In genomic region chr11:17525570-17525969, GRCh38 we compare ENCODE assay signal across 29 cellular contexts. TPM values are rescaled to one million over a fixed set of nuclear protein-coding genes. Genes with fewer than 3 reads are reported as not detected.
"Had no signal": no experiment of that assay in that cellular context is flagged by ENCODE, and none has a peak within 500 bp of the region (broad histone marks: within the 10 kb centered on the region; RNA-seq: fewer than 3 reads in every experiment).

No MANE protein-coding gene starts in this region.

- H3K27ac ChIP-seq: brain microvascular endothelial cell, cardiac muscle cell, RWPE1 had no signal

- H3K27ac Mint-ChIP-seq: activated CD4-positive, alpha-beta memory T cell treated with anti-CD3 and anti-CD28 coated beads for 36 hours; activated CD4-positive, alpha-beta T cell treated with anti-CD3 and anti-CD28 coated beads, Interleukin-2, amount 10 ng/mL, durations not matched to agents 7 days and 5 days; activated naive CD4-positive, alpha-beta T cell treated with anti-CD3 and anti-CD28 coated beads for 36 hours; activated naive CD8-positive, alpha-beta T cell; activated T-helper 17 cell treated with anti-CD3 and anti-CD28 coated beads, Interleukin-2, amount 50 U/mL, for 72 hours; T-helper 17 cell had no signal

- H3K4me3 ChIP-seq: cardiac muscle cell had no signal

- ATAC-seq: activated T-cell treated with anti-CD3 and anti-CD28 coated beads, Interleukin-2, amount 50 U/mL, for 4 hours; activated T-helper 17 cell treated with anti-CD3 and anti-CD28 coated beads, Interleukin-2, amount 50 U/mL, for 72 hours; Panc1; T-helper 17 cell had no signal

- DNase-seq: activated CD4-positive, alpha-beta memory T cell treated with anti-CD3 and anti-CD28 coated beads for 36 hours; activated CD4-positive, alpha-beta T cell treated with anti-CD3 and anti-CD28 coated beads, Interleukin-2, amount 10 ng/mL, durations not matched to agents 7 days and 5 days; activated CD4-positive, CD25-positive, alpha-beta regulatory T cell; activated CD8-positive, alpha-beta memory T cell treated with anti-CD3 and anti-CD28 coated beads for 24 hours; activated gamma-delta T cell; activated naive CD4-positive, alpha-beta T cell treated with anti-CD3 and anti-CD28 coated beads for 36 hours; activated T-cell treated with anti-CD3 and anti-CD28 coated beads, Interleukin-2, amount 50 U/mL, for 4 hours; brain microvascular endothelial cell; cerebellar nuclear complex; Kasumi-1; KBM-7; NCI-H1048; NCI-H1930; NCI-H2171 treated with DMSO at 0.1 percent for 48 hours; NCI-H226; NCI-H510A; NCI-H526 treated with DMSO at 0.1 percent for 48 hours; NCI-H82; OCI-M1; SHP77; T-helper 17 cell; T-helper 9 cell had no signal

- H3K36me3 Mint-ChIP-seq: activated CD4-positive, alpha-beta memory T cell treated with anti-CD3 and anti-CD28 coated beads for 36 hours; activated naive CD8-positive, alpha-beta T cell had no signal

- H3K4me1 Mint-ChIP-seq: activated CD4-positive, alpha-beta T cell treated with anti-CD3 and anti-CD28 coated beads, Interleukin-2, amount 10 ng/mL, durations not matched to agents 7 days and 5 days; activated T-helper 17 cell treated with anti-CD3 and anti-CD28 coated beads, Interleukin-2, amount 50 U/mL, for 72 hours; T-helper 17 cell had no signal

- H3K36me3 ChIP-seq: brain microvascular endothelial cell, cardiac muscle cell had no signal

- H3K9me3 Mint-ChIP-seq: activated CD4-positive, alpha-beta memory T cell treated with anti-CD3 and anti-CD28 coated beads for 36 hours; activated CD4-positive, alpha-beta T cell treated with anti-CD3 and anti-CD28 coated beads, Interleukin-2, amount 10 ng/mL, durations not matched to agents 7 days and 5 days; activated naive CD4-positive, alpha-beta T cell treated with anti-CD3 and anti-CD28 coated beads for 36 hours; activated T-cell treated with anti-CD3 and anti-CD28 coated beads, Interleukin-2, amount 50 U/mL, for 4 hours; activated T-helper 17 cell treated with anti-CD3 and anti-CD28 coated beads, Interleukin-2, amount 50 U/mL, for 72 hours had no signal

- H3K27me3 ChIP-seq: cardiac muscle cell had no signal

- FAIRE-seq: astrocyte had no signal

- H3K27me3 Mint-ChIP-seq: activated CD4-positive, alpha-beta T cell treated with anti-CD3 and anti-CD28 coated beads, Interleukin-2, amount 10 ng/mL, durations not matched to agents 7 days and 5 days; activated naive CD8-positive, alpha-beta T cell had no signal

- H3K4me3 Mint-ChIP-seq: activated CD4-positive, alpha-beta memory T cell treated with anti-CD3 and anti-CD28 coated beads for 36 hours; activated CD4-positive, alpha-beta T cell treated with anti-CD3 and anti-CD28 coated beads, Interleukin-2, amount 10 ng/mL, durations not matched to agents 7 days and 5 days; activated naive CD4-positive, alpha-beta T cell treated with anti-CD3 and anti-CD28 coated beads for 36 hours; activated naive CD8-positive, alpha-beta T cell; activated T-cell treated with anti-CD3 and anti-CD28 coated beads, Interleukin-2, amount 50 U/mL, for 4 hours; activated T-helper 17 cell treated with anti-CD3 and anti-CD28 coated beads, Interleukin-2, amount 50 U/mL, for 72 hours; T-helper 17 cell had no signal

RNA-seq across cellular contexts. Expression of gene USH1C, which starts 18.6 kb away (rescaled TPM):
- total RNA-seq: activated CD4-positive, alpha-beta memory T cell treated with anti-CD3 and anti-CD28 coated beads for 36 hours; activated CD4-positive, alpha-beta T cell treated with anti-CD3 and anti-CD28 coated beads, Interleukin-2, amount 10 ng/mL, durations not matched to agents 7 days and 5 days; activated naive CD4-positive, alpha-beta T cell treated with anti-CD3 and anti-CD28 coated beads for 36 hours; activated T-cell treated with anti-CD3 and anti-CD28 coated beads, Interleukin-2, amount 50 U/mL, for 4 hours; activated T-helper 17 cell treated with anti-CD3 and anti-CD28 coated beads, Interleukin-2, amount 50 U/mL, for 72 hours; astrocyte; SK-MEL-5; T-helper 17 cell had no signal
- polyA plus RNA-seq: cardiac muscle cell had no signal

RNA-seq across cellular contexts. Expression of gene OTOG, which starts 21.5 kb away (rescaled TPM):
- total RNA-seq: activated CD4-positive, alpha-beta memory T cell treated with anti-CD3 and anti-CD28 coated beads for 36 hours; activated CD4-positive, alpha-beta T cell treated with anti-CD3 and anti-CD28 coated beads, Interleukin-2, amount 10 ng/mL, durations not matched to agents 7 days and 5 days; activated naive CD4-positive, alpha-beta T cell treated with anti-CD3 and anti-CD28 coated beads for 36 hours; activated T-cell treated with anti-CD3 and anti-CD28 coated beads, Interleukin-2, amount 50 U/mL, for 4 hours; activated T-helper 17 cell treated with anti-CD3 and anti-CD28 coated beads, Interleukin-2, amount 50 U/mL, for 72 hours; astrocyte; SK-MEL-5; T-helper 17 cell had no signal
- polyA plus RNA-seq: cardiac muscle cell had no signal

RNA-seq across cellular contexts. Expression of gene ABCC8, which starts 48.9 kb away (rescaled TPM):
- total RNA-seq: activated CD4-positive, alpha-beta memory T cell treated with anti-CD3 and anti-CD28 coated beads for 36 hours; activated CD4-positive, alpha-beta T cell treated with anti-CD3 and anti-CD28 coated beads, Interleukin-2, amount 10 ng/mL, durations not matched to agents 7 days and 5 days; activated naive CD4-positive, alpha-beta T cell treated with anti-CD3 and anti-CD28 coated beads for 36 hours; activated T-cell treated with anti-CD3 and anti-CD28 coated beads, Interleukin-2, amount 50 U/mL, for 4 hours; activated T-helper 17 cell treated with anti-CD3 and anti-CD28 coated beads, Interleukin-2, amount 50 U/mL, for 72 hours; astrocyte; T-helper 17 cell had no signal
